ENCODE assay signal across 8 cellular contexts in the genomic region with DNA sequence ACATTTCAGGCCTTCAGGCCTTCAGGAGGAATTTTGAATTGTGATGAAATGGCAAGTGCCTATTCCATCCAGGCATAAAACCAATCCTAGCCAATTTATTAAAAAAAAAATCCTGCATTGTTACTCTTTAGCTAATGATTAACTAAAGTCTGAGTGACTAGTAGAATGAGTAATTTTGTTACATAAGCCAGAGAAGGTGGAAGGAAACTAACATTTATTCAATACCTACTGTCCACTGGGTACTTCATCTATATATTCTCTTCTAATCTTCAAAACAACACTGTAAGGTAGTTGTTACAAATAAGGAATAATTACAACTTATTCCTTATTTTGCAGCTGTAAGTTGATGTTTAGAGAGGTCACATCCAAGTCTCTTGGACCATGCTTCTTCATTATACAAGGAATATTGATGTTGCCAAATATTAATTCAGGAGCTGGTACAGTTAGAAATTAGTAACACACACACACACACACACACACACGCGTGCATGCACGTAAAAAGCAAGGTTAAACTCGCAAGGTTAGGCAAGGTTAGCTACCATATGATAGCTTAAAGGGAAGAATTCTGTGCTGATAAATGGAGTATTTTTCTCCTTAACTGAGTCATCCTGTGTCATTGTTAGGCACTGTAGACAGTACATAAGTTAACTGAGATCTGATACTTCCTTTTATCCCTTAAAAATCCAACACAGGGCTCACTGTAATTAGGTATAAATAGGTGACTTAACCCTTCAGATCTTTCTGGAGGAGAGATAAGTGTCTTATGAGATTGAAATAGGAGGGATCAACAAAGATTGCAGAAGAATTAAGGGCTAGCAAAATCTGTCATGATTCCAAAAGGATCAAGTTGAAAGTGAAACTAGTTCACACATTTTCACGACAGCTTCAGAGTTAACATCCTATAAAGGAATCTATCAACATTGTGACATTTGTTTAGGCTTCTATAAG.
DNase-seq lines count a peak whose midpoint lies in the region; ATAC-seq and TF ChIP-seq lines count a peak whose summit lies in the region.

No MANE protein-coding gene starts in this region.

- DNase-seq in DND-41, result no peak
- peak; percentile 38 for DNase-seq in Panc1 (ENCODE audit: low read depth, low spot score)
- DNase-seq in fibroblast of gingiva (ENCODE audit: low read depth), result peak; percentile 25
- peak; percentile 63 for DNase-seq in pons (ENCODE audit: low spot score)
- no peak for DNase-seq in hepatic stellate cell (ENCODE audit: low spot score)

- in situ Hi-C loops in Panc1 (cut with HindIII; ENCODE audit: low pct_unique_long_range_greater_than_20kb, low sequenced_read_pairs), result no loop called here

- POLR2A ChIA-PET in Panc1 (lab: Charles Lee), result no interaction called here

- no peak overlapping the region for H3K9ac ChIP-seq in DND-41 (ENCODE audit: low read depth, low read length)

- H4K20me1 ChIP-seq in DND-41 (ENCODE audit: insufficient read depth, low read length), result no peaks in the 10 kb centered on the region

- H3K4me3 ChIP-seq in DND-41 (ENCODE audit: low read depth in 1 of 2, low read length in 2 of 2) (no peak overlapping the region), Panc1 (ENCODE audit: low read depth in 2 of 2, low read length in 2 of 2) (peak overlapping the region; percentile 9 to 40; a peak in 3 of 4 replicates)

- ATAC-seq in DND-41 (ENCODE audit: insufficient read depth, low read depth) (peak; percentile 53; the same call in 1 of the 3 replicates), Panc1 (peak; percentile 78), GM19328 (IDR thresholded peaks at IDR 0.05; ENCODE audit: unreplicated experiment) (no peak), HG03469 (IDR thresholded peaks at IDR 0.05; ENCODE audit: unreplicated experiment) (no peak), HG02610 (IDR thresholded peaks at IDR 0.05; ENCODE audit: unreplicated experiment) (no peak)

- no peak overlapping the region for H2AFZ ChIP-seq in DND-41 (ENCODE audit: low read depth, low read length)

- H3K4me2 ChIP-seq in DND-41 (ENCODE audit: insufficient read depth, low read length), result peak overlapping the region; percentile 26; the same call in 1 of the 2 replicates

- H3K4me1 ChIP-seq in DND-41 (ENCODE audit: insufficient read depth, low read length), result no peaks in the 10 kb centered on the region
- H3K4me1 ChIP-seq in Panc1 (ENCODE audit: control insufficient read depth, insufficient read depth, low read length), result no peaks in the 10 kb centered on the region

- no TSS peak for BruUV-seq in Panc1 (replicated peaks; lab: Mats Ljungman, UMichigan)

- TF ChIP-seq CTCF in DND-41 (IDR thresholded peaks at IDR 0.05; ENCODE audit: borderline replicate concordance, extremely low read depth, low read length, poor library complexity, severe bottlenecking) (no peak), Panc1 (IDR thresholded peaks at IDR 0.05) (no peak)

- H3K27me3 ChIP-seq in DND-41 (ENCODE audit: insufficient read depth, low read length, poor library complexity) (no peaks in the 10 kb centered on the region), Panc1 (ENCODE audit: control insufficient read depth, insufficient read depth, low read length) (no peaks in the 10 kb centered on the region)

- intact Hi-C loops in Panc1 (cut with micrococcal nuclease; ENCODE audit: unreplicated experiment), result no loop called here

- no peaks in the 10 kb centered on the region for H3K79me2 ChIP-seq in DND-41 (ENCODE audit: insufficient read depth, low read length)

- no peaks in the 10 kb centered on the region for H3K9me3 ChIP-seq in DND-41 (ENCODE audit: insufficient read depth, low read length, severe bottlenecking)
- H3K9me3 ChIP-seq in Panc1 (ENCODE audit: control insufficient read depth, insufficient read depth, low read depth, low read length), result no peaks in the 10 kb centered on the region

- H3K27ac ChIP-seq in DND-41 (ENCODE audit: low read length) (no peak overlapping the region), Panc1 (ENCODE audit: low read length) (peak overlapping the region; percentile 39; the same call in 1 of the 2 replicates)

- CTCF ChIA-PET in Panc1 (lab: Charles Lee), result no interaction called here

- H3K36me3 ChIP-seq in DND-41 (ENCODE audit: insufficient read depth, low read length), result no peaks in the 10 kb centered on the region
- no peaks in the 10 kb centered on the region; the same call in 1 of the 2 replicates for H3K36me3 ChIP-seq in Panc1 (ENCODE audit: control insufficient read depth, insufficient read depth, low read length)

Comparison
In these comparisons a context has a peak if more than half of its experiments do, and no peak if none do; other contexts are left out.
1. ATAC-seq: peak in DND-41 (single experiment) and Panc1 (single experiment); none in GM19328 (single experiment), HG03469 (single experiment) and HG02610 (single experiment).
2. DNase-seq: peak in Panc1 (single experiment), fibroblast of gingiva (single experiment) and pons (single experiment); none in DND-41 (single experiment) and hepatic stellate cell (single experiment).
3. H3K4me3 ChIP-seq: peak in Panc1 (2 of 2); none in DND-41 (0 of 2).